8 cellular contexts compared by ENCODE assay signal in the genomic region with DNA sequence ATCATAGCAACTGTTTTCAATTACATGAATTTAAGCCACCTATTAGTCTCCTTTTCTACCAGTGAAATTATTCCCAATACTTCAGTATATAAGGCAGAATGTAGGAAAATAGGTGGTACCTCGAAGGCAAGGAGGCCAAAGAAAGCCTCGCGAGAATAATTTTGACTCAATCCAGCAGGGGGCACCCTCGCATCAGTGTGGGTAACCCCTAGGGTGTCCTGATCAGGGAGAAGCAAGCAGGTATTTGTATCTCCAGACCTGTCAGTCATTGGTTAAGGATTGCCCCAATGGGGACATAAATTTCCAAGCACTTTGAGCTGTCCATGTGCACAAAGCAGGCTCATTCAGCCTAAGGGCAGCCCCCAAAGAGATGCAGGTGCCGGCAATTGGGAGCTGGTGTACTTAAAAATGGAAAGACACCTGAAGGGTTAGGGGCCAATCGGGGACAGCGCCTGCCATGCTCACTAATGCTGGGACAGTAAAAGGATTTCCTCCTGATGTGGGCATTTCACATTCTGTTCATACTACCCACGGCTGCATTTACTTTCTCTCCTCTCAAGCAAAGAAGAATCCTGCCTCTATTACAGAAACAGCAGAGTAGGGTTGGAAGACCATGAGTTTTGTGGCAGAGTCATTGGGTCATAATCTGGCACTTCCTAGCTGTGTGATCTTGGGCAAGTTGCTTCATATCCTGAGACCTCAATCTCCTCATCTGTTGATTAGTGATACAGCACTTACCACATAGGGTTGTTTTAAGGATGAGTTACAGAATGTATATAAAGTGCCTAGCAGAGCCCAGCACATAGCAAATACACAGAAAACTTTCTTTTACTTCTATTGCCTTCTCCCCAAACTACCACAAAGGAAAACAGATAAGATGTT.
DNase-seq lines count a peak whose midpoint lies in the region; ATAC-seq lines count a peak whose summit lies in the region.

No MANE protein-coding gene starts in this region.

- H3K36me3 ChIP-seq in neuronal stem cell (replicated peaks in 1 of 2; ENCODE audit: control insufficient read depth in 2 of 2, insufficient read depth in 2 of 2, low read length in 2 of 2) = no peaks in the 10 kb centered on the region

- no peak overlapping the region for H3K14ac ChIP-seq in neuronal stem cell (ENCODE audit: low read length)

- H3K4me1 ChIP-seq in neuronal stem cell (ENCODE audit: control insufficient read depth in 2 of 2, insufficient read depth in 1 of 2, low read depth in 1 of 2, low read length in 2 of 2) = no peaks in the 10 kb centered on the region

- WGBS in neuronal stem cell (ENCODE audit: extremely low coverage in 2 of 2, insufficient read length in 2 of 2, insufficient replicate concordance in 1 of 2), 2 donors = no CpG with 5 or more reads among the region's 8 CpGs

- H3K4ac ChIP-seq in neuronal stem cell (ENCODE audit: low read length) = no peak overlapping the region

- peak overlapping the region; percentile 25 for H3K18ac ChIP-seq in neuronal stem cell (ENCODE audit: low read length)

- H2BK12ac ChIP-seq in neuronal stem cell (ENCODE audit: low read length) = no peak overlapping the region

- DNase-seq in NCI-H2171 treated with DMSO at 0.1 percent for 48 hours (lab: John Stamatoyannopoulos, UW) (peak; percentile 14), NCI-H2171 (lab: John Stamatoyannopoulos, UW) (no peak), dermis microvascular lymphatic vessel endothelial cell (ENCODE audit: low read depth in 2 of 2) (peak; percentile 16 to 43), neuronal stem cell (ENCODE audit: low spot score) (peak; percentile 31)
- peak; percentile 75 for DNase-seq in activated CD4-positive, CD25-positive, alpha-beta regulatory T cell treated with anti-CD3 and anti-CD28 coated beads, Interleukin-2, amount 50 U/mL, for 72 hours

- no peak overlapping the region for H2AK5ac ChIP-seq in neuronal stem cell (ENCODE audit: low read depth, low read length)

- no peak overlapping the region for H2BK5ac ChIP-seq in neuronal stem cell (ENCODE audit: low read length)

- no peaks in the 10 kb centered on the region for H3K9me3 ChIP-seq in neuronal stem cell (replicated peaks in 1 of 2; ENCODE audit: control insufficient read depth in 2 of 2, insufficient read depth in 1 of 2, low read depth in 1 of 2, low read length in 2 of 2)

- no peaks in the 10 kb centered on the region for H3K79me1 ChIP-seq in neuronal stem cell (ENCODE audit: low read depth, low read length)

- H3K9ac ChIP-seq in neuronal stem cell (ENCODE audit: low read depth, low read length, poor library complexity) = no peak overlapping the region

- no peak overlapping the region for H4K8ac ChIP-seq in neuronal stem cell (ENCODE audit: low read depth, low read length)

- H2AFZ ChIP-seq in neuronal stem cell (ENCODE audit: low read length) = no peak overlapping the region

- no peak overlapping the region for H3K4me2 ChIP-seq in neuronal stem cell (ENCODE audit: insufficient read depth, low read length, poor library complexity, severe bottlenecking)

- ATAC-seq in HG03469 (IDR thresholded peaks at IDR 0.05; ENCODE audit: unreplicated experiment) = peak; percentile 42
- no peak for ATAC-seq in HG03159 (IDR thresholded peaks at IDR 0.05; ENCODE audit: unreplicated experiment)
- no peak for ATAC-seq in HG02610 (IDR thresholded peaks at IDR 0.05; ENCODE audit: unreplicated experiment)

- H3K4me3 ChIP-seq in neuronal stem cell (ENCODE audit: low read length in 2 of 2) = no peak overlapping the region

- no peak overlapping the region for H3K23ac ChIP-seq in neuronal stem cell (ENCODE audit: low read depth, low read length, poor library complexity)

- no peak overlapping the region for H2BK120ac ChIP-seq in neuronal stem cell (ENCODE audit: low read depth, low read length)

- peaks cover 0 to 2% (median 0%) of the 10 kb centered on the region in 3 experiments for H3K27me3 ChIP-seq in neuronal stem cell (ENCODE audit: control insufficient read depth in 3 of 3, insufficient read depth in 3 of 3, low read depth in 1 of 3, low read length in 3 of 3)

- no peak overlapping the region for H2BK15ac ChIP-seq in neuronal stem cell (ENCODE audit: low read length)

- no peak overlapping the region for H3K27ac ChIP-seq in neuronal stem cell (replicated peaks; ENCODE audit: low read length)

- no peak overlapping the region for H4K91ac ChIP-seq in neuronal stem cell (ENCODE audit: low read depth, low read length, poor library complexity)
